20 cellular contexts compared by ENCODE assay signal in genomic region chr12:111031956-111032919, GRCh38. TPM values are rescaled to one million over a fixed set of nuclear protein-coding genes. Genes with fewer than 3 reads are reported as not detected.
DNase-seq lines count a peak whose midpoint lies in the region; ATAC-seq and TF ChIP-seq lines count a peak whose summit lies in the region.
"Had no signal": no experiment of that assay in that cellular context is flagged by ENCODE, and none has a peak within 500 bp of the region (broad histone marks: within the 10 kb centered on the region; RNA-seq: fewer than 3 reads in every experiment).

No MANE protein-coding gene starts in this region.

- H3K36me3 ChIP-seq in RWPE2 (ENCODE audit: low read depth) = no peaks in the 10 kb centered on the region
- no peaks in the 10 kb centered on the region for H3K36me3 ChIP-seq in endodermal cell (ENCODE audit: control insufficient read depth, insufficient read depth, low read length)
- H3K36me3 ChIP-seq in right lobe of liver = no peaks in the 10 kb centered on the region

- intact Hi-C loops in right lobe of liver (cut with DNase I) = no loop called here

- TF ChIP-seq CTCF in RWPE2 (IDR thresholded peaks at IDR 0.05; ENCODE audit: poor library complexity, severe bottlenecking) = no peak
- no peak for TF ChIP-seq CTCF in endodermal cell (conservative IDR thresholded peaks at IDR 0.05)
- no peak for TF ChIP-seq CTCF in right lobe of liver (IDR thresholded peaks at IDR 0.05)

- WGBS in endodermal cell (ENCODE audit: insufficient coverage in 1 of 2, insufficient read length in 1 of 2), 2 experiments = 83 to 86% methylated on average over 10 to 13 of the region's 13 CpGs
- 64% methylated on average over 13 of the region's 13 CpGs for WGBS in right lobe of liver (ENCODE audit: insufficient coverage, low coverage, low lambda C conversion rate, missing lambda C conversion rate)

- H3K27me3 Mint-ChIP-seq in activated naive CD4-positive, alpha-beta T cell treated with anti-CD3 and anti-CD28 coated beads, Interleukin-2, amount 50 U/mL, for 24 hours = peaks cover 29% of the 10 kb centered on the region
- H3K27me3 Mint-ChIP-seq in endodermal cell (ENCODE audit: insufficient read depth) = peaks cover 34% of the 10 kb centered on the region

- no peak for DNase-seq in activated naive CD4-positive, alpha-beta T cell treated with Interleukin-2 at 50 U/mL for 16 hours
- peak; percentile 4 for DNase-seq in RWPE2 (ENCODE audit: low spot score)
- no peak for DNase-seq in endodermal cell
- DNase-seq in stimulated activated effector memory CD8-positive, alpha-beta T cell treated with anti-CD3 and anti-CD28 coated beads, Interleukin-12 subunit alpha, Interleukin-12 subunit beta, amount 100 ng/mL, for 72 hours (ENCODE audit: low spot score in 2 of 2) = no peak
- DNase-seq in SHP77 treated with DMSO at 0.1 percent for 48 hours (lab: John Stamatoyannopoulos, UW) = no peak
- DNase-seq in right lobe of liver = no peak
- DNase-seq: activated CD4-positive, CD25-positive, alpha-beta regulatory T cell; anterior cingulate cortex; Caco-2; hippocampal formation; mucosa of descending colon; NCI-H1417 treated with DMSO at 0.1 percent for 48 hours; NK-92 treated with Interleukin-12 subunit alpha and Interleukin-12 subunit beta, amount 100 ng/mL, for 24 hours; stimulated activated CD4-positive, alpha-beta T cell treated with anti-CD3 and anti-CD28 coated beads, Interleukin-4, amount 100 ng/mL, for 4 hours had no signal

- H3K9me3 ChIP-seq in RWPE2 (ENCODE audit: severe bottlenecking) (no peaks in the 10 kb centered on the region), endodermal cell (ENCODE audit: control insufficient read depth, low read length) (no peaks in the 10 kb centered on the region), right lobe of liver (no peaks in the 10 kb centered on the region)
- H3K9me3 ChIP-seq: Caco-2, mucosa of descending colon had no signal

- peak overlapping the region; percentile 59 for H3K27ac Mint-ChIP-seq in activated naive CD4-positive, alpha-beta T cell treated with anti-CD3 and anti-CD28 coated beads, Interleukin-2, amount 50 U/mL, for 24 hours
- no peak overlapping the region for H3K27ac Mint-ChIP-seq in endodermal cell
- no peak overlapping the region for H3K27ac Mint-ChIP-seq in stimulated activated effector memory CD8-positive, alpha-beta T cell treated with anti-CD3 and anti-CD28 coated beads, Interleukin-12 subunit alpha, Interleukin-12 subunit beta, amount 100 ng/mL, for 72 hours

- H3K4me1 ChIP-seq in RWPE2 (ENCODE audit: insufficient read depth, poor library complexity, severe bottlenecking) = no peaks in the 10 kb centered on the region
- H3K4me1 ChIP-seq in endodermal cell (ENCODE audit: control insufficient read depth, insufficient read depth, low read length) = peaks cover 4% of the 10 kb centered on the region
- H3K4me1 ChIP-seq in right lobe of liver = peaks cover 0 to 24% (median 9%) of the 10 kb centered on the region in 4 donors

- H3K9ac ChIP-seq in endodermal cell (ENCODE audit: extremely low read depth, low read length, poor library complexity, severe bottlenecking) = no peak overlapping the region

- no peaks in the 10 kb centered on the region for H3K36me3 Mint-ChIP-seq in activated naive CD4-positive, alpha-beta T cell treated with anti-CD3 and anti-CD28 coated beads, Interleukin-2, amount 50 U/mL, for 24 hours
- H3K36me3 Mint-ChIP-seq in endodermal cell (ENCODE audit: low read depth) = no peaks in the 10 kb centered on the region
- H3K36me3 Mint-ChIP-seq in stimulated activated effector memory CD8-positive, alpha-beta T cell treated with anti-CD3 and anti-CD28 coated beads, Interleukin-12 subunit alpha, Interleukin-12 subunit beta, amount 100 ng/mL, for 72 hours = no peaks in the 10 kb centered on the region

- H3K9me3 Mint-ChIP-seq in activated naive CD4-positive, alpha-beta T cell treated with anti-CD3 and anti-CD28 coated beads, Interleukin-2, amount 50 U/mL, for 24 hours = no peaks in the 10 kb centered on the region
- H3K9me3 Mint-ChIP-seq in endodermal cell = peaks cover under 1% of the 10 kb centered on the region
- H3K9me3 Mint-ChIP-seq in stimulated activated effector memory CD8-positive, alpha-beta T cell treated with anti-CD3 and anti-CD28 coated beads, Interleukin-12 subunit alpha, Interleukin-12 subunit beta, amount 100 ng/mL, for 72 hours = no peaks in the 10 kb centered on the region

- H3K27me3 ChIP-seq in RWPE2 (ENCODE audit: insufficient read depth, poor library complexity, severe bottlenecking) (peaks cover 5% of the 10 kb centered on the region), endodermal cell (ENCODE audit: control insufficient read depth, insufficient read depth, low read length, poor library complexity, severe bottlenecking) (peaks cover 5% of the 10 kb centered on the region), right lobe of liver (no peaks in the 10 kb centered on the region)

- H3K4me1 Mint-ChIP-seq in activated naive CD4-positive, alpha-beta T cell treated with anti-CD3 and anti-CD28 coated beads, Interleukin-2, amount 50 U/mL, for 24 hours = peaks cover 21% of the 10 kb centered on the region
- H3K4me1 Mint-ChIP-seq in endodermal cell = peaks cover 29% of the 10 kb centered on the region
- H3K4me1 Mint-ChIP-seq in stimulated activated effector memory CD8-positive, alpha-beta T cell treated with anti-CD3 and anti-CD28 coated beads, Interleukin-12 subunit alpha, Interleukin-12 subunit beta, amount 100 ng/mL, for 72 hours = peaks cover 24% of the 10 kb centered on the region

- H3K4me3 Mint-ChIP-seq in activated naive CD4-positive, alpha-beta T cell treated with anti-CD3 and anti-CD28 coated beads, Interleukin-2, amount 50 U/mL, for 24 hours = peak overlapping the region; percentile 78
- H3K4me3 Mint-ChIP-seq in endodermal cell = peak overlapping the region; percentile 76
- peak overlapping the region; percentile 40 for H3K4me3 Mint-ChIP-seq in stimulated activated effector memory CD8-positive, alpha-beta T cell treated with anti-CD3 and anti-CD28 coated beads, Interleukin-12 subunit alpha, Interleukin-12 subunit beta, amount 100 ng/mL, for 72 hours

- TF ChIP-seq POLR2A in right lobe of liver (IDR thresholded peaks at IDR 0.05) = no peak

- H3K27ac ChIP-seq in RWPE2 (ENCODE audit: poor library complexity, severe bottlenecking) (no peak overlapping the region), endodermal cell (ENCODE audit: low read depth, low read length) (no peak overlapping the region), right lobe of liver (no peak overlapping the region)

- H3K4me3 ChIP-seq in RWPE2 (ENCODE audit: severe bottlenecking) (no peak overlapping the region), endodermal cell (ENCODE audit: low read length) (no peak overlapping the region), right lobe of liver (no peak overlapping the region)
- H3K4me3 ChIP-seq: mucosa of descending colon, smooth muscle cell had no signal

- ATAC-seq in RWPE2 (ENCODE audit: low read depth) = no peak
- ATAC-seq in stimulated activated effector memory CD8-positive, alpha-beta T cell treated with anti-CD3 and anti-CD28 coated beads, Interleukin-12 subunit alpha, Interleukin-12 subunit beta, amount 100 ng/mL, for 72 hours = no peak
- ATAC-seq in GM18870 (IDR thresholded peaks at IDR 0.05; ENCODE audit: unreplicated experiment) = no peak
- ATAC-seq in right lobe of liver = no peak
- ATAC-seq: mucosa of descending colon had no signal

RNA-seq across cellular contexts. Expression of gene CUX2, which starts 1.7 kb away (rescaled TPM):
- total RNA-seq in endodermal cell = 10 to 100 TPM in 1 of 2 donors, 1 to 10 TPM in 1; 9.7 to 12.3 TPM
- polyA plus RNA-seq in endodermal cell (2013, experiment 1 of 2) = 6.2 TPM
- 5.9 TPM for polyA plus RNA-seq in endodermal cell (2013, experiment 2 of 2)
- 10 to 100 TPM in 5 of 6 experiments, 1 to 10 TPM in 1; 7.2 to 50.5 (median 16.7) TPM for total RNA-seq in right lobe of liver
- total RNA-seq: Caco-2, HT-29, LHCN-M2, RPMI7951, smooth muscle cell had no signal
- polyA plus RNA-seq: smooth muscle cell had no signal
